In the genomic region with DNA sequence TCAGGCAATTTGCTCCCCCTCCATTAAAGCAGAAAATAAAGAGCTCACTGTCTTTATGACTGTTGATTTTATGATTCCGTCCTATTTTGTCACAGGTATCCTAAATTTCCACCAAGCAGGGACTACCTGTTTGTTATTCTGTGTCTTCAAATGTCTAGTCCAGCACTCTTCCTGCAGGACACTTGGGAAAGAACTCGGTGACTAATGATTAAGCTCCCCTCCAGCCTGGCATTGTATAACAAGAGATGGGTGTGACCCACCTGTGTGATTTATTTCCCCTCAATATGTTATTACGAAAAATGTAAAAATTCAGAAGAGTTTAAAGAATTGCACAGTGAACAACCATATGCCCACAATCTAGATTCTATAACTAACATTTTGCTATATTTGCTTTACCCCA, we compare ENCODE assay signal across 29 cellular contexts. TPM values are rescaled to one million over a fixed set of nuclear protein-coding genes. Genes with fewer than 3 reads are reported as not detected.
"Had no signal": no experiment of that assay in that cellular context is flagged by ENCODE, and none has a peak within 500 bp of the region (broad histone marks: within the 10 kb centered on the region; RNA-seq: fewer than 3 reads in every experiment).

No MANE protein-coding gene starts in this region.

- H3K4me1 ChIP-seq: gastroesophageal sphincter, lower lobe of right lung, right lobe of liver had no signal

- H3K27me3 Mint-ChIP-seq: activated CD4-positive, alpha-beta T cell treated with anti-CD3 and anti-CD28 coated beads for 36 hours had no signal

- H3K4me1 Mint-ChIP-seq: activated B cell treated with CpG ODN at 0.5 μM for 24 hours had no signal

- FAIRE-seq: kidney had no signal

- DNase-seq: activated B cell treated with CpG ODN at 0.5 μM for 24 hours; activated CD4-positive, alpha-beta T cell treated with anti-CD3 and anti-CD28 coated beads for 36 hours; activated CD8-positive, alpha-beta memory T cell treated with anti-CD3 and anti-CD28 coated beads, Interleukin-2, amount 10 ng/mL, durations not matched to agents 7 days and 5 days; activated CD8-positive, alpha-beta T cell treated with anti-CD3 and anti-CD28 coated beads, Interleukin-2, amount 10 ng/mL, durations not matched to agents 7 days and 5 days; activated naive CD4-positive, alpha-beta T cell; activated T-cell treated with anti-CD3 and anti-CD28 coated beads, Interleukin-2, amount 50 U/mL, for 72 hours; anterior cingulate cortex; cerebellar nuclear complex; dorsolateral prefrontal cortex; effector memory CD4-positive, alpha-beta T cell; hypothalamus; immature natural killer cell; kidney; lower lobe of right lung; mesendoderm; natural killer cell; posterior cingulate gyrus; right lobe of liver; stimulated activated CD4-positive, alpha-beta T cell treated with anti-CD3 and anti-CD28 coated beads, Interleukin-2, amount 100 ng/mL, for 48 hours; stimulated activated naive CD4-positive, alpha-beta T cell treated with Interleukin-2 at 50 U/mL for 16 hours; T-helper 2 cell; transverse colon had no signal

- H3K27ac ChIP-seq: cardiac muscle cell, coronary artery, dorsolateral prefrontal cortex, gastroesophageal sphincter, lower lobe of right lung, right lobe of liver, transverse colon had no signal

- H3K4me3 Mint-ChIP-seq: activated B cell treated with CpG ODN at 0.5 μM for 24 hours; activated CD4-positive, alpha-beta T cell treated with anti-CD3 and anti-CD28 coated beads for 36 hours; activated CD8-positive, alpha-beta memory T cell treated with anti-CD3 and anti-CD28 coated beads, Interleukin-2, amount 10 ng/mL, durations not matched to agents 7 days and 5 days; activated CD8-positive, alpha-beta T cell treated with anti-CD3 and anti-CD28 coated beads, Interleukin-2, amount 10 ng/mL, durations not matched to agents 7 days and 5 days; activated naive CD8-positive, alpha-beta T cell; activated T-cell treated with anti-CD3 and anti-CD28 coated beads, Interleukin-2, amount 50 U/mL, for 72 hours; immature natural killer cell; natural killer cell had no signal

- H3K27ac Mint-ChIP-seq: activated B cell treated with CpG ODN at 0.5 μM for 24 hours; activated CD4-positive, alpha-beta T cell treated with anti-CD3 and anti-CD28 coated beads for 36 hours; activated CD8-positive, alpha-beta memory T cell treated with anti-CD3 and anti-CD28 coated beads, Interleukin-2, amount 10 ng/mL, durations not matched to agents 7 days and 5 days; activated CD8-positive, alpha-beta T cell treated with anti-CD3 and anti-CD28 coated beads, Interleukin-2, amount 10 ng/mL, durations not matched to agents 7 days and 5 days; activated naive CD8-positive, alpha-beta T cell; activated T-cell treated with anti-CD3 and anti-CD28 coated beads, Interleukin-2, amount 50 U/mL, for 72 hours; immature natural killer cell; natural killer cell had no signal

- ATAC-seq: activated CD4-positive, alpha-beta T cell treated with anti-CD3 and anti-CD28 coated beads for 36 hours; activated CD8-positive, alpha-beta memory T cell treated with anti-CD3 and anti-CD28 coated beads, Interleukin-2, amount 10 ng/mL, durations not matched to agents 7 days and 5 days; activated CD8-positive, alpha-beta T cell treated with anti-CD3 and anti-CD28 coated beads, Interleukin-2, amount 10 ng/mL, durations not matched to agents 7 days and 5 days; activated T-cell treated with anti-CD3 and anti-CD28 coated beads, Interleukin-2, amount 50 U/mL, for 72 hours; gastroesophageal sphincter; left lobe of liver; lower lobe of right lung; natural killer cell; right lobe of liver had no signal

- H3K36me3 Mint-ChIP-seq: activated CD8-positive, alpha-beta memory T cell treated with anti-CD3 and anti-CD28 coated beads, Interleukin-2, amount 10 ng/mL, durations not matched to agents 7 days and 5 days; activated naive CD8-positive, alpha-beta T cell; immature natural killer cell; natural killer cell had no signal

- H3K27me3 ChIP-seq: right lobe of liver had no signal

- H3K4me3 ChIP-seq: cardiac muscle cell, coronary artery, dorsolateral prefrontal cortex, gastroesophageal sphincter, lower lobe of right lung, right lobe of liver, transverse colon had no signal

- H3K9me3 ChIP-seq: gastroesophageal sphincter, lower lobe of right lung, right lobe of liver, transverse colon had no signal

- H3K9me3 Mint-ChIP-seq: activated B cell treated with CpG ODN at 0.5 μM for 24 hours; activated T-cell treated with anti-CD3 and anti-CD28 coated beads, Interleukin-2, amount 50 U/mL, for 72 hours; immature natural killer cell; natural killer cell had no signal

- H3K36me3 ChIP-seq: cardiac muscle cell, gastroesophageal sphincter, lower lobe of right lung, right lobe of liver, transverse colon had no signal

RNA-seq across cellular contexts. Expression of gene LRRN2, which starts 42.9 kb away (rescaled TPM):
- total RNA-seq: activated B cell treated with CpG ODN at 0.5 μM for 24 hours; activated CD8-positive, alpha-beta memory T cell treated with anti-CD3 and anti-CD28 coated beads, Interleukin-2, amount 10 ng/mL, durations not matched to agents 7 days and 5 days; activated CD8-positive, alpha-beta T cell treated with anti-CD3 and anti-CD28 coated beads, Interleukin-2, amount 10 ng/mL, durations not matched to agents 7 days and 5 days; activated T-cell treated with anti-CD3 and anti-CD28 coated beads, Interleukin-2, amount 50 U/mL, for 72 hours; fibroblast of lung; mononuclear cell had no signal
